ENCODE assay signal across 8 cellular contexts in the genomic region with DNA sequence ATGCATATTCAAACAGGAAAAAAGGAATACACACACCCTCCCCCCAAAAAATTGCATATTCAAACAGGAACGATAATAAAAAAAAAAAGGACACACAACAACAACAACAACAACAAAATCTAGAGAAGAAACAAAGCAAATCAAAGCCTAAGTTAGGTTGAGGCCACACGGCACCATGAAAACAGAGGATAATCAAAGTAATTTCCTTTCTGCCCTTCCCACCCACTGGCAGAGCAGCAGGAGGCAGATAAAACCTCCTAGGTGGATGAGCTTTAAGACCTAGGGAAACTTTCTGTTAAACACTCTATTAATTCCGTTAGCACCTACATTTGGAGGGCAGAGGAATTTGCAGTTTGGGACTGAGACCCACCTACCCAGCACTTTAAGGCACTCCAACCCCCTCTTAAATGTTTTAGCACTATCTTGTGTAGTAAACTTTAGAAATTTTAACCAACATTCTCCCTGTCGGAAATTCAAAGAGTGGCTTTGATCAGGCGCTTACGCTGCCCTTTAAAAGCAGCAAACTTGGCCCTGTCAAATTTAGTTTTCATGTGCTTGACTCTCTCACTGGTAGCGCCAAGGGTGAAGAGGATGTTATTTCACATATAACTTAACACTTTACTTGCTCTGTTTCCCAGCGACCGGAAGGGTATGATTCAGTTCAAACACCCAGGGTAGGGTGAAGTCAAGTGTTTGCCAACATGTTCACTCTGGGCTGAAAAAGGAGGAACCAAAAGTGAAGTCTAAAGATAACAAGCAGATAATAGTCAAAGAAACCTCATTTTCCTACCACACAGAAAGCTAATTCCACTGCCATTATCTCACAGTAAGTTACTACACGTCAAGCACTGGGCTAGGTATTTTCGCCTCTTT. TPM values are rescaled to one million over a fixed set of nuclear protein-coding genes. Genes with fewer than 3 reads are reported as not detected.
DNase-seq lines count a peak whose midpoint lies in the region; ATAC-seq, FAIRE-seq and TF ChIP-seq lines count a peak whose summit lies in the region.

No MANE protein-coding gene starts in this region.

- H3K4me1 ChIP-seq in upper lobe of left lung, result peaks cover 19 to 46% (median 37%) of the 10 kb centered on the region in 4 donors

- CTCF ChIA-PET in activated CD4-positive, alpha-beta memory T cell treated with anti-CD3 and anti-CD28 coated beads, Interleukin-2, amount 10 ng/mL, durations not matched to agents 7 days and 5 days (lab: Charles Lee), result interaction anchor here (3.0 kb wide), 1 partner anchor 9 kb away, joined by 10 read pairs; a partner anchor contains a TSS

- ATAC-seq in GM21528 (IDR thresholded peaks at IDR 0.05; ENCODE audit: low FRiP score, unreplicated experiment) (peak; percentile 95), upper lobe of left lung (ENCODE audit: low FRiP score in 2 of 2) (peak; percentile 85 to 90)

- no peak for TF ChIP-seq POLR2A in upper lobe of left lung (IDR thresholded peaks at IDR 0.05)

- no peaks in the 10 kb centered on the region for H3K36me3 Mint-ChIP-seq in activated CD4-positive, alpha-beta memory T cell treated with anti-CD3 and anti-CD28 coated beads, Interleukin-2, amount 10 ng/mL, durations not matched to agents 7 days and 5 days (ENCODE audit: low read depth)

- peaks cover 25% of the 10 kb centered on the region for H3K4me1 Mint-ChIP-seq in activated CD4-positive, alpha-beta memory T cell treated with anti-CD3 and anti-CD28 coated beads, Interleukin-2, amount 10 ng/mL, durations not matched to agents 7 days and 5 days

- no peaks in the 10 kb centered on the region for H3K9me3 Mint-ChIP-seq in activated CD4-positive, alpha-beta memory T cell treated with anti-CD3 and anti-CD28 coated beads, Interleukin-2, amount 10 ng/mL, durations not matched to agents 7 days and 5 days

- POLR2A ChIA-PET in activated CD4-positive, alpha-beta memory T cell treated with anti-CD3 and anti-CD28 coated beads, Interleukin-2, amount 10 ng/mL, durations not matched to agents 7 days and 5 days (lab: Charles Lee), result interaction anchor here (1.7 to 1.8 kb wide), 2 partner anchors 9 to 12 kb away, joined by 4 to 6 read pairs; a partner anchor contains a TSS

- H3K36me3 ChIP-seq in upper lobe of left lung, result peaks cover 0 to 21% (median 15%) of the 10 kb centered on the region in 4 donors

- no peak for TF ChIP-seq EP300 in upper lobe of left lung (IDR thresholded peaks at IDR 0.05)

- TF ChIP-seq CTCF in GM12864 (IDR thresholded peaks at IDR 0.05; ENCODE audit: low read depth, low read length, missing control alignments), result no peak
- TF ChIP-seq CTCF in upper lobe of left lung (IDR thresholded peaks at IDR 0.05), result no peak

- peak; percentile 48 for FAIRE-seq in HTR-8/SVneo (lab: Jason Lieb, UNC)

- H3K4me3 ChIP-seq in GM12864 (ENCODE audit: low read depth, low read length) (no peak overlapping the region), upper lobe of left lung (no peak overlapping the region)

- 37 to 47% methylated on average over 11 of the region's 11 CpGs for WGBS in upper lobe of left lung, 2 donors

- no peaks in the 10 kb centered on the region for H3K27me3 ChIP-seq in upper lobe of left lung

- peaks cover 8% of the 10 kb centered on the region for H3K27me3 Mint-ChIP-seq in activated CD4-positive, alpha-beta memory T cell treated with anti-CD3 and anti-CD28 coated beads, Interleukin-2, amount 10 ng/mL, durations not matched to agents 7 days and 5 days

- no peak overlapping the region for H3K4me3 Mint-ChIP-seq in activated CD4-positive, alpha-beta memory T cell treated with anti-CD3 and anti-CD28 coated beads, Interleukin-2, amount 10 ng/mL, durations not matched to agents 7 days and 5 days

- DNase-seq in GM12864 (ENCODE audit: low read depth) (peak; percentile 86), HTR-8/SVneo (ENCODE audit: insufficient read length, low spot score) (no peak), hepatic stellate cell (ENCODE audit: low spot score) (peak; percentile 38), upper lobe of left lung (peak in 1 of 2 donors; percentile 56), retina (no peak), occipital lobe (lab: John Stamatoyannopoulos, UW) (no peak)
- peak; percentile 29 for DNase-seq in activated CD4-positive, alpha-beta memory T cell treated with anti-CD3 and anti-CD28 coated beads, Interleukin-2, amount 10 ng/mL, durations not matched to agents 7 days and 5 days

- H3K27ac ChIP-seq in upper lobe of left lung, result peak overlapping the region; percentile 65 to 78 (median 67)

- H3K27ac Mint-ChIP-seq in activated CD4-positive, alpha-beta memory T cell treated with anti-CD3 and anti-CD28 coated beads, Interleukin-2, amount 10 ng/mL, durations not matched to agents 7 days and 5 days, result peak overlapping the region; percentile 59

- no peaks in the 10 kb centered on the region for H3K9me3 ChIP-seq in upper lobe of left lung

RNA-seq across cellular contexts. Expression of a gene that starts 9.2 kb away (rescaled TPM):
- under 1 TPM; 0.43 to 0.73 TPM for total RNA-seq in activated CD4-positive, alpha-beta memory T cell treated with anti-CD3 and anti-CD28 coated beads, Interleukin-2, amount 10 ng/mL, durations not matched to agents 7 days and 5 days
- 10 to 100 TPM in 5 of 6 donors, 1 to 10 TPM in 1; 9.5 to 34.1 (median 18.0) TPM for total RNA-seq in upper lobe of left lung
- 1,378 TPM for total RNA-seq in occipital lobe

RNA-seq across cellular contexts. Expression of a gene that starts 53.7 kb away (rescaled TPM):
- 10 to 100 TPM; 86.7 to 87.6 TPM for total RNA-seq in activated CD4-positive, alpha-beta memory T cell treated with anti-CD3 and anti-CD28 coated beads, Interleukin-2, amount 10 ng/mL, durations not matched to agents 7 days and 5 days
- total RNA-seq in upper lobe of left lung (100 to 1,000 TPM; 128 to 293 (median 184) TPM), occipital lobe (22.5 TPM)

Comparison
In these comparisons a context has a peak if more than half of its experiments do, and no peak if none do; other contexts are left out.
1. DNase-seq: peak in GM12864 (single experiment), activated CD4-positive, alpha-beta memory T cell treated with anti-CD3 and anti-CD28 coated beads, Interleukin-2, amount 10 ng/mL, durations not matched to agents 7 days and 5 days (single experiment) and hepatic stellate cell (single experiment); none in HTR-8/SVneo (single experiment), retina (single experiment) and occipital lobe (single experiment).
2. RNA of a gene that starts 9.2 kb away (total RNA-seq): 1,378 TPM in occipital lobe (single experiment); 9.5 to 34.1 TPM in upper lobe of left lung and 0.43 to 0.73 TPM in activated CD4-positive, alpha-beta memory T cell treated with anti-CD3 and anti-CD28 coated beads, Interleukin-2, amount 10 ng/mL, durations not matched to agents 7 days and 5 days; every median in the first group is over 10 times any median in the second.